Comparison of ENCODE assay signal across 39 cellular contexts in the genomic region with DNA sequence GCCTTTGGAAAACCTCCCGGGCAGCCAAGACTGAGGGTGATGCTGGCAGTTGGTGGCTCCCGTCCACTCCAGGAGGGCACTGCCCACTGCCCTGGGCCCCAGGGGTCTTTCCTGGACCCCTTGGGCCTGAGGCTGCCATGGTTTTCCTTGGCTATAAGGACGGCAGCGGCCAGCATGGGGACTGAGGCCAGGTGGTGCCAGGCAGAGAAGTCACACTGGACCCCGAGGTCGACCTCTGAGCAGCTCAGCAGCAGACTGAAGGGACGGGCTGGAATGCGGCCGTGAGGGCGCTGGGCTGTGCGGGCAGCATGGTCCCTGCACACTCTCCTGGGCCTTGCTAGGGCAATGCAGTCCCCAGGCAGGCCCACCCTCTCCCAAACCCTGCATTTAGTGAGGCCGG. TPM values are rescaled to one million over a fixed set of nuclear protein-coding genes. Genes with fewer than 3 reads are reported as not detected.
"Had no signal": no experiment of that assay in that cellular context is flagged by ENCODE, and none has a peak within 500 bp of the region (broad histone marks: within the 10 kb centered on the region; RNA-seq: fewer than 3 reads in every experiment).

No MANE protein-coding gene starts in this region.

- H3K27ac Mint-ChIP-seq: activated CD4-positive, alpha-beta memory T cell treated with anti-CD3 and anti-CD28 coated beads for 36 hours; activated CD4-positive, alpha-beta T cell treated with anti-CD3 and anti-CD28 coated beads for 36 hours; activated CD4-positive, alpha-beta T cell treated with anti-CD3 and anti-CD28 coated beads, Interleukin-2, amount 10 ng/mL, durations not matched to agents 24 days and 14 days; activated CD8-positive, alpha-beta memory T cell treated with anti-CD3 and anti-CD28 coated beads, Interleukin-2, amount 10 ng/mL, durations not matched to agents 7 days and 5 days; activated CD8-positive, alpha-beta T cell treated with anti-CD3 and anti-CD28 coated beads, Interleukin-2, amount 10 ng/mL, durations not matched to agents 7 days and 5 days; activated naive CD4-positive, alpha-beta T cell treated with anti-CD3 and anti-CD28 coated beads for 36 hours; activated naive CD4-positive, alpha-beta T cell treated with anti-CD3 and anti-CD28 coated beads, Interleukin-2, amount 50 U/mL, for 24 hours; activated naive CD8-positive, alpha-beta T cell treated with anti-CD3 and anti-CD28 coated beads for 36 hours; activated naive CD8-positive, alpha-beta T cell treated with anti-CD3 and anti-CD28 coated beads, Interleukin-2, amount 50 U/mL, for 24 hours; activated T-helper 1 cell treated with anti-CD3 and anti-CD28 coated beads, Interleukin-12 subunit alpha, Interleukin-12 subunit beta, Interleukin-2, Interleukin-4 antibody, amounts not matched to agents 30 ng/mL and 10 ng/mL and 1 ng/mL, durations not matched to agents 14 hours and 24 hours and 36 hours; activated T-helper 2 cell treated with anti-CD3 and anti-CD28 coated beads, Interferon-gamma antibody, Interleukin-2, Interleukin-4, amounts not matched to agents 10 μg/mL and 5 μg/mL and 100 μg/mL, durations not matched to agents 14 hours and 24 hours and 36 hours; brain; endodermal cell; T-helper 17 cell; T-helper 2 cell treated with Interferon-gamma antibody and Interleukin-4, amounts not matched to agents 5 μg/mL and 100 μg/mL, for 36 hours had no signal

- H3K27me3 Mint-ChIP-seq: activated CD4-positive, alpha-beta memory T cell treated with anti-CD3 and anti-CD28 coated beads for 36 hours; activated CD4-positive, alpha-beta T cell treated with anti-CD3 and anti-CD28 coated beads for 36 hours; activated CD4-positive, alpha-beta T cell treated with anti-CD3 and anti-CD28 coated beads, Interleukin-2, amount 10 ng/mL, durations not matched to agents 24 days and 14 days; activated CD8-positive, alpha-beta memory T cell treated with anti-CD3 and anti-CD28 coated beads, Interleukin-2, amount 10 ng/mL, durations not matched to agents 7 days and 5 days; activated naive CD4-positive, alpha-beta T cell treated with anti-CD3 and anti-CD28 coated beads, Interleukin-2, amount 50 U/mL, for 24 hours; activated naive CD8-positive, alpha-beta T cell treated with anti-CD3 and anti-CD28 coated beads for 36 hours; activated naive CD8-positive, alpha-beta T cell treated with anti-CD3 and anti-CD28 coated beads, Interleukin-2, amount 50 U/mL, for 24 hours; brain; T-helper 17 cell had no signal

- H3K36me3 ChIP-seq: adrenal gland, breast epithelium, cardiac muscle cell, colonic mucosa had no signal

- H3K9me3 Mint-ChIP-seq: activated naive CD4-positive, alpha-beta T cell treated with anti-CD3 and anti-CD28 coated beads, Interleukin-2, amount 50 U/mL, for 24 hours had no signal

- ATAC-seq: activated CD4-positive, alpha-beta T cell treated with anti-CD3 and anti-CD28 coated beads for 36 hours; activated CD8-positive, alpha-beta memory T cell treated with anti-CD3 and anti-CD28 coated beads, Interleukin-2, amount 10 ng/mL, durations not matched to agents 7 days and 5 days; activated CD8-positive, alpha-beta T cell treated with anti-CD3 and anti-CD28 coated beads, Interleukin-2, amount 10 ng/mL, durations not matched to agents 7 days and 5 days; activated naive CD8-positive, alpha-beta T cell treated with anti-CD3 and anti-CD28 coated beads, Interleukin-2, amount 50 U/mL, for 24 hours; esophagus mucosa; gastroesophageal sphincter; SK-N-SH treated with all-trans-retinoic acid at 6 μM for 48 hours; T-helper 17 cell had no signal

- H3K27ac ChIP-seq: adrenal gland, breast epithelium, cardiac muscle cell, colonic mucosa, gastroesophageal sphincter had no signal

- H3K4me1 Mint-ChIP-seq: activated CD4-positive, alpha-beta T cell treated with anti-CD3 and anti-CD28 coated beads for 36 hours; activated CD4-positive, alpha-beta T cell treated with anti-CD3 and anti-CD28 coated beads, Interleukin-2, amount 10 ng/mL, durations not matched to agents 24 days and 14 days; activated CD8-positive, alpha-beta memory T cell treated with anti-CD3 and anti-CD28 coated beads, Interleukin-2, amount 10 ng/mL, durations not matched to agents 7 days and 5 days; activated naive CD4-positive, alpha-beta T cell treated with anti-CD3 and anti-CD28 coated beads, Interleukin-2, amount 50 U/mL, for 24 hours; activated naive CD8-positive, alpha-beta T cell treated with anti-CD3 and anti-CD28 coated beads for 36 hours; activated naive CD8-positive, alpha-beta T cell treated with anti-CD3 and anti-CD28 coated beads, Interleukin-2, amount 50 U/mL, for 24 hours; brain; endodermal cell had no signal

- H3K9me3 ChIP-seq: adrenal gland, breast epithelium, colonic mucosa, gastroesophageal sphincter had no signal

- H3K4me1 ChIP-seq: adrenal gland, breast epithelium, colonic mucosa, gastroesophageal sphincter had no signal

- H3K27me3 ChIP-seq: adrenal gland, breast epithelium, cardiac muscle cell, colonic mucosa, gastroesophageal sphincter had no signal

- H3K4me3 Mint-ChIP-seq: activated CD4-positive, alpha-beta memory T cell treated with anti-CD3 and anti-CD28 coated beads for 36 hours; activated CD4-positive, alpha-beta T cell treated with anti-CD3 and anti-CD28 coated beads for 36 hours; activated CD4-positive, alpha-beta T cell treated with anti-CD3 and anti-CD28 coated beads, Interleukin-2, amount 10 ng/mL, durations not matched to agents 24 days and 14 days; activated CD8-positive, alpha-beta memory T cell treated with anti-CD3 and anti-CD28 coated beads, Interleukin-2, amount 10 ng/mL, durations not matched to agents 7 days and 5 days; activated CD8-positive, alpha-beta T cell treated with anti-CD3 and anti-CD28 coated beads, Interleukin-2, amount 10 ng/mL, durations not matched to agents 7 days and 5 days; activated naive CD4-positive, alpha-beta T cell treated with anti-CD3 and anti-CD28 coated beads for 36 hours; activated naive CD4-positive, alpha-beta T cell treated with anti-CD3 and anti-CD28 coated beads, Interleukin-2, amount 50 U/mL, for 24 hours; activated naive CD8-positive, alpha-beta T cell treated with anti-CD3 and anti-CD28 coated beads for 36 hours; activated naive CD8-positive, alpha-beta T cell treated with anti-CD3 and anti-CD28 coated beads, Interleukin-2, amount 50 U/mL, for 24 hours; activated T-helper 1 cell treated with anti-CD3 and anti-CD28 coated beads, Interleukin-12 subunit alpha, Interleukin-12 subunit beta, Interleukin-2, Interleukin-4 antibody, amounts not matched to agents 30 ng/mL and 10 ng/mL and 1 ng/mL, durations not matched to agents 14 hours and 24 hours and 36 hours; brain; endodermal cell; T-helper 17 cell; T-helper 2 cell treated with Interferon-gamma antibody and Interleukin-4, amounts not matched to agents 5 μg/mL and 100 μg/mL, for 36 hours had no signal

- DNase-seq: activated CD4-positive, alpha-beta memory T cell treated with anti-CD3 and anti-CD28 coated beads for 36 hours; activated CD4-positive, alpha-beta T cell treated with anti-CD3 and anti-CD28 coated beads for 36 hours; activated CD4-positive, alpha-beta T cell treated with anti-CD3 and anti-CD28 coated beads, Interleukin-2, amount 10 ng/mL, durations not matched to agents 24 days and 14 days; activated CD4-positive, CD25-positive, alpha-beta regulatory T cell; activated CD4-positive, CD25-positive, alpha-beta regulatory T cell treated with anti-CD3 and anti-CD28 coated beads, Interleukin-2, amount 50 U/mL, for 72 hours; activated CD8-positive, alpha-beta memory T cell treated with anti-CD3 and anti-CD28 coated beads, Interleukin-2, amount 10 ng/mL, durations not matched to agents 7 days and 5 days; activated CD8-positive, alpha-beta memory T cell treated with anti-CD3 and anti-CD28 coated beads, Interleukin-2, amount 50 U/mL, for 4 hours; activated CD8-positive, alpha-beta T cell treated with anti-CD3 and anti-CD28 coated beads, Interleukin-2, amount 10 ng/mL, durations not matched to agents 7 days and 5 days; activated effector memory CD4-positive, alpha-beta T cell treated with anti-CD3 and anti-CD28 coated beads, Interleukin-2, amount 50 U/mL, for 16 hours; activated naive CD4-positive, alpha-beta T cell treated with anti-CD3 and anti-CD28 coated beads for 36 hours; activated naive CD8-positive, alpha-beta T cell treated with anti-CD3 and anti-CD28 coated beads for 36 hours; activated naive CD8-positive, alpha-beta T cell treated with anti-CD3 and anti-CD28 coated beads, Interleukin-2, amount 50 U/mL, for 24 hours; activated T-cell treated with anti-CD3 and anti-CD28 coated beads, Interleukin-2, amount 50 U/mL, for 1 hour; activated T-cell treated with anti-CD3 and anti-CD28 coated beads, Interleukin-2, amount 50 U/mL, for 48 hours; amygdala; central memory CD4-positive, alpha-beta T cell; cerebellar nuclear complex; colonic mucosa; effector memory CD4-positive, alpha-beta T cell; endodermal cell; foreskin melanocyte; T-helper 1 cell; T-helper 17 cell; T1000 had no signal

- H3K4me3 ChIP-seq: adrenal gland, breast epithelium, cardiac muscle cell, colonic mucosa, gastroesophageal sphincter had no signal

RNA-seq across cellular contexts. Expression of a gene that starts 55.6 kb away (rescaled TPM):
- total RNA-seq: activated CD4-positive, alpha-beta memory T cell treated with anti-CD3 and anti-CD28 coated beads for 36 hours; activated CD4-positive, alpha-beta T cell treated with anti-CD3 and anti-CD28 coated beads for 36 hours; activated CD4-positive, alpha-beta T cell treated with anti-CD3 and anti-CD28 coated beads, Interleukin-2, amount 10 ng/mL, durations not matched to agents 24 days and 14 days; activated CD8-positive, alpha-beta memory T cell treated with anti-CD3 and anti-CD28 coated beads for 36 hours; activated CD8-positive, alpha-beta memory T cell treated with anti-CD3 and anti-CD28 coated beads, Interleukin-2, amount 10 ng/mL, durations not matched to agents 7 days and 5 days; activated CD8-positive, alpha-beta T cell treated with anti-CD3 and anti-CD28 coated beads, Interleukin-2, amount 10 ng/mL, durations not matched to agents 7 days and 5 days; activated naive CD4-positive, alpha-beta T cell treated with anti-CD3 and anti-CD28 coated beads for 36 hours; activated naive CD8-positive, alpha-beta T cell treated with anti-CD3 and anti-CD28 coated beads for 36 hours; activated T-helper 1 cell treated with anti-CD3 and anti-CD28 coated beads, Interleukin-12 subunit alpha, Interleukin-12 subunit beta, Interleukin-2, Interleukin-4 antibody, amounts not matched to agents 30 ng/mL and 10 ng/mL and 1 ng/mL, durations not matched to agents 14 hours and 24 hours and 36 hours; activated T-helper 2 cell treated with anti-CD3 and anti-CD28 coated beads, Interferon-gamma antibody, Interleukin-2, Interleukin-4, amounts not matched to agents 10 μg/mL and 5 μg/mL and 100 μg/mL, durations not matched to agents 14 hours and 24 hours and 36 hours; adrenal gland; aorta; breast epithelium; cardiac muscle cell; dermis microvascular lymphatic vessel endothelial cell; endodermal cell; epithelial cell of proximal tubule; esophagus mucosa; gastroesophageal sphincter; T-helper 17 cell had no signal
- polyA plus RNA-seq: adrenal gland, aorta had no signal
